ENCODE assay signal across 1 cellular context in genomic region chr1:212930986-212931678, GRCh38.
TF ChIP-seq lines count a peak whose summit lies in the region.

No MANE protein-coding gene starts in this region.

TF ChIP-seq in GM23338, 12 proteins besides CTCF, POLR2A, EP300 and RAD21 (continued from another document):
- TF ChIP-seq REST (IDR thresholded peaks at IDR 0.05; ENCODE audit: unreplicated experiment): no peak
- no peak for TF ChIP-seq ZNF462 (CRISPR knock-in tag; IDR thresholded peaks at IDR 0.05)
- TF ChIP-seq ZNF331 (CRISPR knock-in tag; IDR thresholded peaks at IDR 0.05; ENCODE audit: low read depth): no peak
- no peak for TF ChIP-seq ZNF114 (CRISPR knock-in tag; IDR thresholded peaks at IDR 0.05)
- TF ChIP-seq EZH2 (IDR thresholded peaks at IDR 0.05; ENCODE audit: low read depth, unreplicated experiment): no peak
- TF ChIP-seq STAT1 (IDR thresholded peaks at IDR 0.05; ENCODE audit: unreplicated experiment): no peak
- TF ChIP-seq EZH2phosphoT487 (IDR thresholded peaks at IDR 0.05; ENCODE audit: unreplicated experiment): no peak
- TF ChIP-seq CREB1 (CRISPR knock-in tag; IDR thresholded peaks at IDR 0.05; ENCODE audit: low read depth): no peak
- TF ChIP-seq ETS1 (IDR thresholded peaks at IDR 0.05): no peak
- TF ChIP-seq POLR2AphosphoS5 (IDR thresholded peaks at IDR 0.05; ENCODE audit: low read depth): no peak
